ENCODE assay signal across 9 cellular contexts in the genomic region with DNA sequence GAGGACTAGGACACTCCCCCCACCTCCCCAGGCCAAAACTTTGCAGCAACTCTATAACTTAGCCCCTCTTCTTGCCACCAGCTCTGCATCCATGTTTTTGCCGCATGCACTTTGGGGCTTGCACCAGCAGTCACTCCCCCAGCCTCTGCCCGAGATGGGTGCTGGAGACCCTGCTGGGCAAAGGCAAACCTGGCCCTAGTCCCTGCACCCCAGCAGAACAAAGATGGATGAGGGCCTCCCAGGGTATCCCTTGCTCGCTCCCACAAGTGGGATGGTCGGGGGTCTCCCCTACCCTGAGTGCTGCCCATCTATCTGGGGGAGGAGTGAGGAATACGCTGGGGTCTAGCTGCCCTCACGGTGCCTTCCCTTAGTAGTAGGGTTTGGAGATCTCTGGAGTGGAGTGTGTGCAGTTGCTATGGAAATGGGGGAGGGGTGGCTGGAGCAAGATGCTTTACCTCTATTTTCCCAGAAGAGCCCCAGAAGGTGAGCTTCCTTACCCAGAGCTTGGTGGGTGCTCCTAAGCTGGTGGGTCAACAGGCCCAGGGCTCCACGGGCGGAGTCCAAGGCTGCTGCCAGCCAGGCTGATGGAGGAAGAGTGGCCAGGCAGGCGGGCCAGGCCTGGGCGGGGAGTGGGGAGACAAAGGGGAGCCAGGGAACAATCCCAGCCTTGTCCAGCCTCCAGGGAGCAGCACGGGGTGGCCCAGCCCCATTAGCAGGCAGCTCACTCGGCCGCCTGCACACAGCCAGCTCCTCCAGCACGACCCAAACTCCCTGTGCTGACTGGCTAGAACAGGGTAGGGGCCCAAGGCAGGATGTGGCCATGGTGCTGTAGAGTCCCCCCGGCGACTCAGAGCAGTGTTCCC. TPM values are rescaled to one million over a fixed set of nuclear protein-coding genes. Genes with fewer than 3 reads are reported as not detected.
A peak's percentile ranks its signal among the peaks of the same experiment; 100 is the strongest.
DNase-seq lines count a peak whose midpoint lies in the region; ATAC-seq, FAIRE-seq and TF ChIP-seq lines count a peak whose summit lies in the region.
"Had no signal": no experiment of that assay in that cellular context is flagged by ENCODE, and none has a peak within 500 bp of the region (broad histone marks: within the 10 kb centered on the region; RNA-seq: fewer than 3 reads in every experiment).

A gene with protein sequence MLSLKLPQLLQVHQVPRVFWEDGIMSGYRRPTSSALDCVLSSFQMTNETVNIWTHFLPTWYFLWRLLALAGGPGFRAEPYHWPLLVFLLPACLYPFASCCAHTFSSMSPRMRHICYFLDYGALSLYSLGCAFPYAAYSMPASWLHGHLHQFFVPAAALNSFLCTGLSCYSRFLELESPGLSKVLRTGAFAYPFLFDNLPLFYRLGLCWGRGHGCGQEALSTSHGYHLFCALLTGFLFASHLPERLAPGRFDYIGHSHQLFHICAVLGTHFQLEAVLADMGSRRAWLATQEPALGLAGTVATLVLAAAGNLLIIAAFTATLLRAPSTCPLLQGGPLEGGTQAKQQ (minus strand): TSS at position 597 of the 863 bp plus-strand sequence. CDS start 1,325 bp downstream, outside the sequence.

- H3K9ac ChIP-seq in K562 (ENCODE audit: insufficient read depth in 1 of 2, low read depth in 2 of 2, low read length in 2 of 2) = peak within 1 kb of the TSS in 1 of 2 experiments; percentile 83; a peak in 2 of 4 replicates

- ATAC-seq in Right ventricle myocardium inferior (peak; percentile 38), K562 (peak; percentile 38), left lobe of liver (peak; percentile 4)
- no peak for ATAC-seq in activated T-cell treated with anti-CD3 and anti-CD28 coated beads, Interleukin-2, amount 50 U/mL, for 72 hours (replicated peaks in 1 of 2)

- H3K9me1 ChIP-seq in K562 (ENCODE audit: control insufficient read depth, insufficient read depth, low read length) = no peaks in the 10 kb centered on the region

- H3K79me2 ChIP-seq in K562 (ENCODE audit: control insufficient read depth, insufficient read depth, low read length) = no peaks in the 10 kb centered on the region

- H3K4me1 ChIP-seq in right atrium auricular region (peaks cover 0 to 49% of the 10 kb centered on the region in 2 donors), K562 (replicated peaks in 1 of 2; ENCODE audit: control insufficient read depth in 2 of 2, insufficient read depth in 2 of 2, low read length in 2 of 2) (peaks cover 0 to 48% of the 10 kb centered on the region in 2 experiments; a peak in 3 of 5 replicates), tibial nerve (peaks cover 0 to 69% (median 28%) of the 10 kb centered on the region in 4 donors)

- H3K36me3 ChIP-seq in right atrium auricular region (peaks cover 36% of the 10 kb centered on the region), K562 (ENCODE audit: control insufficient read depth, insufficient read depth, low read length) (peaks cover 38% of the 10 kb centered on the region; the same call in 2 of the 3 replicates), tibial nerve (peaks cover 0 to 53% (median 16%) of the 10 kb centered on the region in 3 donors)

- H4K20me1 ChIP-seq in K562 (replicated peaks; ENCODE audit: control insufficient read depth, insufficient read depth, low read length) = no peaks in the 10 kb centered on the region

- no peak within 1 kb of the TSS for H3K4me2 ChIP-seq in K562 (ENCODE audit: insufficient read depth, low read length)

- FAIRE-seq in K562 (lab: Jason Lieb, UNC) = no peak

- in situ Hi-C loops in K562 (cut with MboI) (no loop called here), GM13977 (cut with MboI; ENCODE audit: low pct_unique_long_range_greater_than_20kb, low sequenced_read_pairs, unreplicated experiment) (no loop called here)

- POLR2A ChIA-PET in K562 (lab: Yijun Ruan, JAX) = interaction anchor here (0.6 to 2.1 kb wide), 10 partner anchors 9 to 155 kb away, joined by 3 to 7 read pairs (median 4); partner anchors contain the start of genes PMF1 and SMG5

- BruUV-seq in K562 (replicated peaks; lab: Mats Ljungman, UMichigan) = no TSS peak

- DNase-seq in Right ventricle myocardium inferior (ENCODE audit: missing footprints) (no peak), right atrium auricular region (ENCODE audit: low spot score) (no peak), K562 (ENCODE audit: extremely low read depth in 1 of 4, low spot score in 3 of 4) (no peak), left lobe of liver (ENCODE audit: low spot score) (no peak), tibial nerve (ENCODE audit: low spot score in 2 of 2) (peak in 1 of 2 donors; percentile 27), HPDE6-E6E7 (ENCODE audit: extremely low spot score) (no peak), GM13977 (ENCODE audit: low spot score) (no peak)
- DNase-seq in activated T-cell treated with anti-CD3 and anti-CD28 coated beads, Interleukin-2, amount 50 U/mL, for 72 hours = no peak
- DNase-seq: NCI-H446 treated with DMSO at 0.1 percent for 48 hours had no signal

- no peak within 1 kb of the TSS for H3K4me3 Mint-ChIP-seq in activated T-cell treated with anti-CD3 and anti-CD28 coated beads, Interleukin-2, amount 50 U/mL, for 72 hours

- H3K36me3 Mint-ChIP-seq in activated T-cell treated with anti-CD3 and anti-CD28 coated beads, Interleukin-2, amount 50 U/mL, for 72 hours (ENCODE audit: insufficient read depth in 2 of 2) = peaks cover 0 to 6% of the 10 kb centered on the region in 2 donors

- TF ChIP-seq CTCF in right atrium auricular region (IDR thresholded peaks at IDR 0.05) (no peak), K562 (IDR thresholded peaks at IDR 0.05 in 2 of 3, conservative IDR thresholded peaks at IDR 0.05 in 1 of 3; ENCODE audit: insufficient read depth in 2 of 3, low read depth in 1 of 3, low read length in 3 of 3) (no peak), tibial nerve (IDR thresholded peaks at IDR 0.05) (no peak), GM13977 (IDR thresholded peaks at IDR 0.05; ENCODE audit: extremely low read depth, insufficient read depth, missing control alignments) (no peak)

- H3K9me3 ChIP-seq in right atrium auricular region (no peaks in the 10 kb centered on the region), K562 (replicated peaks; ENCODE audit: control insufficient read depth, insufficient read depth, low read depth, low read length) (no peaks in the 10 kb centered on the region), tibial nerve (no peaks in the 10 kb centered on the region)

- no peaks in the 10 kb centered on the region for H3K27me3 ChIP-seq in right atrium auricular region
- no peaks in the 10 kb centered on the region for H3K27me3 ChIP-seq in K562 (ENCODE audit: control insufficient read depth in 2 of 2, insufficient read depth in 2 of 2, low read length in 2 of 2)
- H3K27me3 ChIP-seq in tibial nerve = no peaks in the 10 kb centered on the region

- intact Hi-C loops in Right ventricle myocardium inferior (cut with DNase I) (no loop called here), K562 (cut with micrococcal nuclease) (no loop called here)

- TF ChIP-seq EP300 in K562 (IDR thresholded peaks at IDR 0.05; ENCODE audit: low read length) (no peak), tibial nerve (IDR thresholded peaks at IDR 0.05) (peak in 1 of 2 donors; percentile 64)

- no peak within 1 kb of the TSS for H3K4me3 ChIP-seq in right atrium auricular region
- H3K4me3 ChIP-seq in K562 = no peak within 1 kb of the TSS
- peak within 1 kb of the TSS in 3 of 4 donors; percentile 4 to 30 (median 16) for H3K4me3 ChIP-seq in tibial nerve

- H3K27ac Mint-ChIP-seq in activated T-cell treated with anti-CD3 and anti-CD28 coated beads, Interleukin-2, amount 50 U/mL, for 72 hours = no peak within 1 kb of the TSS

- CTCF ChIA-PET in K562 (lab: Yijun Ruan, JAX; ENCODE audit: low intra/inter-chr PET ratio) = no interaction called here

- H2AFZ ChIP-seq in K562 (ENCODE audit: low read depth, low read length) = no peak within 1 kb of the TSS

- no peak for TF ChIP-seq RAD21 in K562 (CRISPR knock-in tag; conservative IDR thresholded peaks at IDR 0.05 in 1 of 2, IDR thresholded peaks at IDR 0.05 in 1 of 2)

- no peak within 1 kb of the TSS for H3K27ac ChIP-seq in right atrium auricular region
- H3K27ac ChIP-seq in K562 (ENCODE audit: extremely low read depth, low read depth, low read length) = no peak within 1 kb of the TSS
- peak within 1 kb of the TSS; percentile 68 to 85 (median 80) for H3K27ac ChIP-seq in tibial nerve

- peak; percentile 60 for TF ChIP-seq POLR2A in K562 (conservative IDR thresholded peaks at IDR 0.05)
- peak in 1 of 2 donors; percentile 47 for TF ChIP-seq POLR2A in tibial nerve (IDR thresholded peaks at IDR 0.05)

- peaks cover 21% of the 10 kb centered on the region for H3K4me1 Mint-ChIP-seq in activated T-cell treated with anti-CD3 and anti-CD28 coated beads, Interleukin-2, amount 50 U/mL, for 72 hours (ENCODE audit: low read depth)

- H3K27me3 Mint-ChIP-seq in activated T-cell treated with anti-CD3 and anti-CD28 coated beads, Interleukin-2, amount 50 U/mL, for 72 hours (ENCODE audit: low read depth) = peaks cover 8% of the 10 kb centered on the region

- H3K9me3 Mint-ChIP-seq in activated T-cell treated with anti-CD3 and anti-CD28 coated beads, Interleukin-2, amount 50 U/mL, for 72 hours = no peaks in the 10 kb centered on the region

- WGBS in K562 (ENCODE audit: insufficient coverage, low coverage, missing lambda C conversion rate) = 57% methylated on average over 14 of the region's 16 CpGs
- 38 to 40% methylated on average over 14 to 16 of the region's 16 CpGs for WGBS in tibial nerve, 2 donors

TF ChIP-seq in K562, 482 proteins besides CTCF, POLR2A, EP300 and RAD21 (continues in another document):
- TF ChIP-seq SUPT5H (IDR thresholded peaks at IDR 0.05) = peak; percentile 52

RNA-seq across cellular contexts. Expression of the gene that starts here (rescaled TPM):
- total RNA-seq in Right ventricle myocardium inferior (0.54 TPM), right atrium auricular region (not detected), K562 (2014; rRNA removed) (0.86 TPM in 2 replicates), K562 (2014; rRNA removed; fragmentation: Illumina TruSeq; extraction: Trizol) (0.32 and 0.62 TPM in 2 replicates), K562 (2015; rRNA removed; fragmentation: Illumina TruSeq; extraction: Trizol) (0.64 and 0.72 TPM in 2 replicates), K562 (2021) (1.0 and 1.2 TPM in 2 replicates), left lobe of liver (3.3 TPM), tibial nerve (10 to 100 TPM; 26.4 to 44.6 (median 31.2) TPM)
- total RNA-seq in K562 (2011; cell fraction: chromatin; rRNA removed; ENCODE audit: low replicate concordance) = 2.9 and 5.5 TPM in 2 replicates
- total RNA-seq in K562 (2011; cell fraction: nucleolus; rRNA removed) = 3.5 and 4.3 TPM in 2 replicates
- total RNA-seq in K562 (2011; cell fraction: nucleoplasm; rRNA removed) = 2.9 and 3.6 TPM in 2 replicates
- polyA plus RNA-seq in K562 (2011; rRNA removed) (0.52 and 1.4 TPM in 2 replicates), K562 (2014; fragmentation: Illumina TruSeq; extraction: Trizol) (0.59 and 0.73 TPM in 2 replicates), K562 (2014; fragmentation: Nextera tagmentation; extraction: Ambion mirVana) (under 1 TPM; 0.07 to 0.23 TPM), K562 (2014; rRNA removed) (1.3 and 1.8 TPM in 2 replicates)
- 1.2 and 1.3 TPM in 2 replicates for polyA plus RNA-seq in K562 (2011; cell fraction: cytosol; rRNA removed)
- polyA plus RNA-seq in K562 (2011; cell fraction: nucleus; rRNA removed) = 10.9 and 15.4 TPM in 2 replicates
- polyA plus RNA-seq in K562 (2012) = 1.6 and 4.4 TPM in 2 replicates
- not detected in 2 replicates for polyA minus RNA-seq in K562 (2011; rRNA and poly(A)+ RNA removed)
- polyA minus RNA-seq in K562 (2011; cell fraction: cytosol; rRNA and poly(A)+ RNA removed) = not detected in 2 replicates
- 0.67 and 1.00 TPM in 2 replicates for polyA minus RNA-seq in K562 (2011; cell fraction: nucleus; rRNA and poly(A)+ RNA removed)
- 10 to 100 TPM in 1 of 2 donors, 1 to 10 TPM in 1; 9.6 to 10.4 TPM for total RNA-seq in activated T-cell treated with anti-CD3 and anti-CD28 coated beads, Interleukin-2, amount 50 U/mL, for 72 hours

Comparison
In these comparisons a context has a peak if more than half of its experiments do, and no peak if none do; other contexts are left out.
1. Peak in ATAC-seq in Right ventricle myocardium inferior; RNA of the gene not detected or under 1 TPM.
2. ATAC-seq: peak in K562 (single experiment) and left lobe of liver (single experiment); none in activated T-cell treated with anti-CD3 and anti-CD28 coated beads, Interleukin-2, amount 50 U/mL, for 72 hours (0 of 2).
3. H3K27ac ChIP-seq: peak in tibial nerve (4 of 4); none in right atrium auricular region (0 of 2) and K562 (single experiment).
4. H3K4me3 ChIP-seq: peak in tibial nerve (3 of 4); none in right atrium auricular region (0 of 2) and K562 (single experiment).